Comparison of ENCODE assay signal across 7 cellular contexts in the genomic region with DNA sequence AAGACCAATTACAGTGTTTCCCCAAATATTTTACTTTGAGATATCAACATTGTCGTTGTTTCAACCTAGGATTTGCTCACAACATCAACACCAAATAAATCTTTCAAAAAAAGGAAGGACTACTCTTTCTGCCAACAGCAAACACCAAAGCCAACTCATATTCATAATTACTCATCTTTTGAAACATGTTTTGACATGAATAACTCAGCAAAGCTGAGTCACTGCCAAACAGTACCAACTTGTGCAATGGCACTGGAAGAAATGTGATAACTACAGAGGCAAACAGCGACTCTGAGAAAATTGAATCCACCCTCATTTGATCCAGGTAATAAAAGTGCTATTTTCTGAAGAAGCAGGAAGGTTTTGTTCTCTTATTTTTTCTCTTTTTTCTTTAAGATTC.
DNase-seq lines count a peak whose midpoint lies in the region; ATAC-seq and TF ChIP-seq lines count a peak whose summit lies in the region.

No MANE protein-coding gene starts in this region.

- H3K27me3 ChIP-seq in Karpas-422 (ENCODE audit: low read length), result no peaks in the 10 kb centered on the region

- peak; percentile 33 for ATAC-seq in GM18861 (IDR thresholded peaks at IDR 0.05; ENCODE audit: unreplicated experiment)
- ATAC-seq in omental fat pad (ENCODE audit: low FRiP score), result peak; percentile 70
- ATAC-seq in stimulated activated memory B cell treated with anti-CD40 and anti-IgM and Interleukin-4, amounts not matched to agents 10 μg/mL and 1 μg/mL and 100 μg/mL, for 72 hours, result no peak

- no peaks in the 10 kb centered on the region for H3K79me2 ChIP-seq in Karpas-422 (ENCODE audit: low read length)

- H3K27ac Mint-ChIP-seq in stimulated activated memory B cell treated with anti-CD40 and anti-IgM and Interleukin-4, amounts not matched to agents 10 μg/mL and 1 μg/mL and 100 μg/mL, for 72 hours, result no peak overlapping the region

- no peaks in the 10 kb centered on the region for H4K20me1 ChIP-seq in Karpas-422 (ENCODE audit: insufficient read depth, low read depth, low read length)

- H3K27ac ChIP-seq in RWPE1 (no peak overlapping the region), Karpas-422 (ENCODE audit: low read length) (no peak overlapping the region)

- CTCF ChIA-PET in RWPE1 (lab: Yijun Ruan, JAX), result no interaction called here

- no peaks in the 10 kb centered on the region for H3K9me2 ChIP-seq in Karpas-422 (replicated peaks; ENCODE audit: insufficient read depth, low read length)

- H3K9me3 Mint-ChIP-seq in stimulated activated memory B cell treated with anti-CD40 and anti-IgM and Interleukin-4, amounts not matched to agents 10 μg/mL and 1 μg/mL and 100 μg/mL, for 72 hours, result no peaks in the 10 kb centered on the region

- no peak overlapping the region for H2AFZ ChIP-seq in Karpas-422 (ENCODE audit: low read length)

- H3K4me1 ChIP-seq in Karpas-422 (ENCODE audit: low read length), result peaks cover 79% of the 10 kb centered on the region

- no peaks in the 10 kb centered on the region for H3K4me1 Mint-ChIP-seq in stimulated activated memory B cell treated with anti-CD40 and anti-IgM and Interleukin-4, amounts not matched to agents 10 μg/mL and 1 μg/mL and 100 μg/mL, for 72 hours

- peaks cover 29% of the 10 kb centered on the region for H3K27me3 Mint-ChIP-seq in stimulated activated memory B cell treated with anti-CD40 and anti-IgM and Interleukin-4, amounts not matched to agents 10 μg/mL and 1 μg/mL and 100 μg/mL, for 72 hours

- no peak overlapping the region for H3K4me3 Mint-ChIP-seq in stimulated activated memory B cell treated with anti-CD40 and anti-IgM and Interleukin-4, amounts not matched to agents 10 μg/mL and 1 μg/mL and 100 μg/mL, for 72 hours

- DNase-seq in HT1080 (ENCODE audit: low read depth) (peak; percentile 81), RWPE1 (ENCODE audit: low spot score) (peak; percentile 46), omental fat pad (ENCODE audit: low spot score) (no peak), HUDEP-2 (lab: John Stamatoyannopoulos, UW; ENCODE audit: unreplicated experiment in 76 of 76) (no peak), Karpas-422 (no peak)

- H3K9ac ChIP-seq in Karpas-422 (ENCODE audit: low read length), result no peak overlapping the region

- POLR2A ChIA-PET in RWPE1 (lab: Yijun Ruan, JAX; ENCODE audit: low non-redundant PET), result no interaction called here

- H3K36me3 ChIP-seq in Karpas-422 (ENCODE audit: insufficient read depth, low read length), result no peaks in the 10 kb centered on the region

- H3K9me3 ChIP-seq in Karpas-422 (ENCODE audit: low read length), result no peaks in the 10 kb centered on the region

- H3K4me3 ChIP-seq in Karpas-422 (ENCODE audit: low read length), result no peak overlapping the region

- TF ChIP-seq CTCF in RWPE1 (conservative IDR thresholded peaks at IDR 0.05; ENCODE audit: low read depth), result no peak
- no peak for TF ChIP-seq CTCF in omental fat pad (IDR thresholded peaks at IDR 0.05)

- H3K36me3 Mint-ChIP-seq in stimulated activated memory B cell treated with anti-CD40 and anti-IgM and Interleukin-4, amounts not matched to agents 10 μg/mL and 1 μg/mL and 100 μg/mL, for 72 hours, result no peaks in the 10 kb centered on the region

- H3K4me2 ChIP-seq in Karpas-422 (ENCODE audit: low read depth, low read length, poor library complexity, severe bottlenecking), result no peak overlapping the region

Comparison
In these comparisons a context has a peak if more than half of its experiments do, and no peak if none do; other contexts are left out.
1. DNase-seq: peak in HT1080 (single experiment) and RWPE1 (single experiment); none in omental fat pad (single experiment), HUDEP-2 (0 of 76) and Karpas-422 (single experiment).